2 cellular contexts compared by ENCODE assay signal in the genomic region with DNA sequence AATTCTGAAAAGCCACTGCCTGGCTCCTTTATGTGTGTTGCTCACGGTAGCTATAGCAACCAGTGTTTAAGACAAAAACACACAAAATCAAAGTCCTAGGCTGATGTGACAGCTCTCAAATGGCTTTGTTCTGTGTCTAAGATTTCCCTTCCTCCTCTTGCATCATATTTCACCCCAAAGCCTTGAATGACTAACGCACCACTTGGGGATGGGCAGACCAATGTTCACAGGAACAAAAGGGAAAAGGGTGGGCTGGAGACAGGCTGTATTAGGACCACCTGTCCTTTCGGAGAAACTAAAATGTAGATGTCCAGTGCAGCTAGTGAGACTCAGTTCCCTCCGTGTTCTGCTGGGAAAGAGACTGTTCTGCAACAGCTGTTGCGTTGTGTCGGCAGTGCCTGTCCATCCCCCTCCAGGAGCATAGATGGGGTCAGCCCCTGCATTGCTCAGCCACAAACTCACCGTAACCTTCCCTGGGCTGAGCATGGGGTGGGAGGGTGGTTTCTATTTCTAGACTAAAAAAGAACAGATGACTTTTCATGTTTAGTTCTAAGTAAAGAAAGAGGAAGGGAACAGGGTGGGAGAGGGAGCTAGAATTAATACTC.
TF ChIP-seq lines count a peak whose summit lies in the region.

No MANE protein-coding gene starts in this region.

TF ChIP-seq in GM12878, 131 proteins besides CTCF, POLR2A, EP300 and RAD21 (continues in another document):
- TF ChIP-seq SP1 (IDR thresholded peaks at IDR 0.05; ENCODE audit: low read depth, low read length) (no peak), PAX5 (IDR thresholded peaks at IDR 0.05; ENCODE audit: borderline replicate concordance, low read depth, low read length) (no peak), NR2C2 (IDR thresholded peaks at IDR 0.05; ENCODE audit: borderline replicate concordance, control insufficient read depth, insufficient read length, low read depth) (no peak), FOXM1 (IDR thresholded peaks at IDR 0.05; ENCODE audit: low read depth, low read length) (peak; percentile 49; the same call in 1 of the 2 replicates), RUNX3 (IDR thresholded peaks at IDR 0.05; ENCODE audit: low read length) (peak; percentile 73), ZNF622 (IDR thresholded peaks at IDR 0.05) (no peak), JUND (IDR thresholded peaks at IDR 0.05; ENCODE audit: low read depth, low read length) (no peak), TARDBP (IDR thresholded peaks at IDR 0.05; ENCODE audit: borderline replicate concordance) (no peak), WRNIP1 (IDR thresholded peaks at IDR 0.05; ENCODE audit: borderline replicate concordance, low read depth, low read length) (no peak), BMI1 (IDR thresholded peaks at IDR 0.05; ENCODE audit: borderline replicate concordance) (0 out of 2 replicates have a peak, but pooled peaks have one; percentile 35), SMARCA5 (IDR thresholded peaks at IDR 0.05) (no peak), TCF12 (IDR thresholded peaks at IDR 0.05; ENCODE audit: low read depth, low read length) (0 out of 2 replicates have a peak, but pooled peaks have one; percentile 5), SUPT20H (IDR thresholded peaks at IDR 0.05; ENCODE audit: borderline replicate concordance, control insufficient read depth, low read depth, low read length) (no peak), EED (IDR thresholded peaks at IDR 0.05; ENCODE audit: low read depth) (no peak), NR2F1 (conservative IDR thresholded peaks at IDR 0.05) (no peak), SREBF2 (IDR thresholded peaks at IDR 0.05; ENCODE audit: low read length) (no peak), NFIC (IDR thresholded peaks at IDR 0.05; ENCODE audit: low read depth, low read length) (peak; percentile 59; the same call in 1 of the 2 replicates), YY1 (IDR thresholded peaks at IDR 0.05; ENCODE audit: low read depth, low read length) (no peak), CBX5 (IDR thresholded peaks at IDR 0.05; ENCODE audit: low read depth) (no peak), SMAD1 (IDR thresholded peaks at IDR 0.05; ENCODE audit: low read depth, partially characterized antibody) (no peak), DPF2 (IDR thresholded peaks at IDR 0.05) (0 out of 2 replicates have a peak, but pooled peaks have one; percentile 27), MTA3 (IDR thresholded peaks at IDR 0.05; ENCODE audit: borderline replicate concordance, low read length) (no peak), BHLHE40 (IDR thresholded peaks at IDR 0.05; ENCODE audit: borderline replicate concordance in 1 of 2, low read depth in 2 of 2, low read length in 1 of 2) (peak in 1 of 2 experiments; percentile 16; a peak in 1 of 4 replicates), NFYA (IDR thresholded peaks at IDR 0.05; ENCODE audit: borderline replicate concordance, low read depth, low read length) (no peak), FOXK2 (IDR thresholded peaks at IDR 0.05) (peak; percentile 59), SREBF1 (IDR thresholded peaks at IDR 0.05; ENCODE audit: low read length) (no peak)
- TF ChIP-seq, protein P1, sequence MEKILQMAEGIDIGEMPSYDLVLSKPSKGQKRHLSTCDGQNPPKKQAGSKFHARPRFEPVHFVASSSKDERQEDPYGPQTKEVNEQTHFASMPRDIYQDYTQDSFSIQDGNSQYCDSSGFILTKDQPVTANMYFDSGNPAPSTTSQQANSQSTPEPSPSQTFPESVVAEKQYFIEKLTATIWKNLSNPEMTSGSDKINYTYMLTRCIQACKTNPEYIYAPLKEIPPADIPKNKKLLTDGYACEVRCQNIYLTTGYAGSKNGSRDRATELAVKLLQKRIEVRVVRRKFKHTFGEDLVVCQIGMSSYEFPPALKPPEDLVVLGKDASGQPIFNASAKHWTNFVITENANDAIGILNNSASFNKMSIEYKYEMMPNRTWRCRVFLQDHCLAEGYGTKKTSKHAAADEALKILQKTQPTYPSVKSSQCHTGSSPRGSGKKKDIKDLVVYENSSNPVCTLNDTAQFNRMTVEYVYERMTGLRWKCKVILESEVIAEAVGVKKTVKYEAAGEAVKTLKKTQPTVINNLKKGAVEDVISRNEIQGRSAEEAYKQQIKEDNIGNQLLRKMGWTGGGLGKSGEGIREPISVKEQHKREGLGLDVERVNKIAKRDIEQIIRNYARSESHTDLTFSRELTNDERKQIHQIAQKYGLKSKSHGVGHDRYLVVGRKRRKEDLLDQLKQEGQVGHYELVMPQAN (conservative IDR thresholded peaks at IDR 0.05), result no peak
- TF ChIP-seq, protein P2, sequence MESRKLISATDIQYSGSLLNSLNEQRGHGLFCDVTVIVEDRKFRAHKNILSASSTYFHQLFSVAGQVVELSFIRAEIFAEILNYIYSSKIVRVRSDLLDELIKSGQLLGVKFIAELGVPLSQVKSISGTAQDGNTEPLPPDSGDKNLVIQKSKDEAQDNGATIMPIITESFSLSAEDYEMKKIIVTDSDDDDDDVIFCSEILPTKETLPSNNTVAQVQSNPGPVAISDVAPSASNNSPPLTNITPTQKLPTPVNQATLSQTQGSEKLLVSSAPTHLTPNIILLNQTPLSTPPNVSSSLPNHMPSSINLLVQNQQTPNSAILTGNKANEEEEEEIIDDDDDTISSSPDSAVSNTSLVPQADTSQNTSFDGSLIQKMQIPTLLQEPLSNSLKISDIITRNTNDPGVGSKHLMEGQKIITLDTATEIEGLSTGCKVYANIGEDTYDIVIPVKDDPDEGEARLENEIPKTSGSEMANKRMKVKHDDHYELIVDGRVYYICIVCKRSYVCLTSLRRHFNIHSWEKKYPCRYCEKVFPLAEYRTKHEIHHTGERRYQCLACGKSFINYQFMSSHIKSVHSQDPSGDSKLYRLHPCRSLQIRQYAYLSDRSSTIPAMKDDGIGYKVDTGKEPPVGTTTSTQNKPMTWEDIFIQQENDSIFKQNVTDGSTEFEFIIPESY (IDR thresholded peaks at IDR 0.05), result no peak
- TF ChIP-seq, protein P3, sequence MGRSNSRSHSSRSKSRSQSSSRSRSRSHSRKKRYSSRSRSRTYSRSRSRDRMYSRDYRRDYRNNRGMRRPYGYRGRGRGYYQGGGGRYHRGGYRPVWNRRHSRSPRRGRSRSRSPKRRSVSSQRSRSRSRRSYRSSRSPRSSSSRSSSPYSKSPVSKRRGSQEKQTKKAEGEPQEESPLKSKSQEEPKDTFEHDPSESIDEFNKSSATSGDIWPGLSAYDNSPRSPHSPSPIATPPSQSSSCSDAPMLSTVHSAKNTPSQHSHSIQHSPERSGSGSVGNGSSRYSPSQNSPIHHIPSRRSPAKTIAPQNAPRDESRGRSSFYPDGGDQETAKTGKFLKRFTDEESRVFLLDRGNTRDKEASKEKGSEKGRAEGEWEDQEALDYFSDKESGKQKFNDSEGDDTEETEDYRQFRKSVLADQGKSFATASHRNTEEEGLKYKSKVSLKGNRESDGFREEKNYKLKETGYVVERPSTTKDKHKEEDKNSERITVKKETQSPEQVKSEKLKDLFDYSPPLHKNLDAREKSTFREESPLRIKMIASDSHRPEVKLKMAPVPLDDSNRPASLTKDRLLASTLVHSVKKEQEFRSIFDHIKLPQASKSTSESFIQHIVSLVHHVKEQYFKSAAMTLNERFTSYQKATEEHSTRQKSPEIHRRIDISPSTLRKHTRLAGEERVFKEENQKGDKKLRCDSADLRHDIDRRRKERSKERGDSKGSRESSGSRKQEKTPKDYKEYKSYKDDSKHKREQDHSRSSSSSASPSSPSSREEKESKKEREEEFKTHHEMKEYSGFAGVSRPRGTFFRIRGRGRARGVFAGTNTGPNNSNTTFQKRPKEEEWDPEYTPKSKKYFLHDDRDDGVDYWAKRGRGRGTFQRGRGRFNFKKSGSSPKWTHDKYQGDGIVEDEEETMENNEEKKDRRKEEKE (IDR thresholded peaks at IDR 0.05), result peak; percentile 53; the same call in 1 of the 2 replicates

TF ChIP-seq in HepG2, 621 proteins besides CTCF, POLR2A, EP300 and RAD21 (continues in another document):
- TF ChIP-seq, protein P4, sequence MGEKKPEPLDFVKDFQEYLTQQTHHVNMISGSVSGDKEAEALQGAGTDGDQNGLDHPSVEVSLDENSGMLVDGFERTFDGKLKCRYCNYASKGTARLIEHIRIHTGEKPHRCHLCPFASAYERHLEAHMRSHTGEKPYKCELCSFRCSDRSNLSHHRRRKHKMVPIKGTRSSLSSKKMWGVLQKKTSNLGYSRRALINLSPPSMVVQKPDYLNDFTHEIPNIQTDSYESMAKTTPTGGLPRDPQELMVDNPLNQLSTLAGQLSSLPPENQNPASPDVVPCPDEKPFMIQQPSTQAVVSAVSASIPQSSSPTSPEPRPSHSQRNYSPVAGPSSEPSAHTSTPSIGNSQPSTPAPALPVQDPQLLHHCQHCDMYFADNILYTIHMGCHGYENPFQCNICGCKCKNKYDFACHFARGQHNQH (CRISPR knock-in tag; IDR thresholded peaks at IDR 0.05), result peak; percentile 42; the same call in 1 of the 2 replicates
- TF ChIP-seq, protein P5, sequence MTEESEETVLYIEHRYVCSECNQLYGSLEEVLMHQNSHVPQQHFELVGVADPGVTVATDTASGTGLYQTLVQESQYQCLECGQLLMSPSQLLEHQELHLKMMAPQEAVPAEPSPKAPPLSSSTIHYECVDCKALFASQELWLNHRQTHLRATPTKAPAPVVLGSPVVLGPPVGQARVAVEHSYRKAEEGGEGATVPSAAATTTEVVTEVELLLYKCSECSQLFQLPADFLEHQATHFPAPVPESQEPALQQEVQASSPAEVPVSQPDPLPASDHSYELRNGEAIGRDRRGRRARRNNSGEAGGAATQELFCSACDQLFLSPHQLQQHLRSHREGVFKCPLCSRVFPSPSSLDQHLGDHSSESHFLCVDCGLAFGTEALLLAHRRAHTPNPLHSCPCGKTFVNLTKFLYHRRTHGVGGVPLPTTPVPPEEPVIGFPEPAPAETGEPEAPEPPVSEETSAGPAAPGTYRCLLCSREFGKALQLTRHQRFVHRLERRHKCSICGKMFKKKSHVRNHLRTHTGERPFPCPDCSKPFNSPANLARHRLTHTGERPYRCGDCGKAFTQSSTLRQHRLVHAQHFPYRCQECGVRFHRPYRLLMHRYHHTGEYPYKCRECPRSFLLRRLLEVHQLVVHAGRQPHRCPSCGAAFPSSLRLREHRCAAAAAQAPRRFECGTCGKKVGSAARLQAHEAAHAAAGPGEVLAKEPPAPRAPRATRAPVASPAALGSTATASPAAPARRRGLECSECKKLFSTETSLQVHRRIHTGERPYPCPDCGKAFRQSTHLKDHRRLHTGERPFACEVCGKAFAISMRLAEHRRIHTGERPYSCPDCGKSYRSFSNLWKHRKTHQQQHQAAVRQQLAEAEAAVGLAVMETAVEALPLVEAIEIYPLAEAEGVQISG (CRISPR knock-in tag; IDR thresholded peaks at IDR 0.05), result 0 out of 2 replicates have a peak, but pooled peaks have one; percentile 17
- TF ChIP-seq TEAD3 (CRISPR knock-in tag; optimal IDR thresholded peaks at IDR 0.05; ENCODE audit: borderline replicate concordance) (peak; percentile 28), RFX1 (IDR thresholded peaks at IDR 0.05) (peak; percentile 93), NFKBIZ (CRISPR knock-in tag; IDR thresholded peaks at IDR 0.05) (0 out of 2 replicates have a peak, but pooled peaks have one; percentile 53), PHF21A (CRISPR knock-in tag; IDR thresholded peaks at IDR 0.05) (peak; percentile 36; the same call in 1 of the 2 replicates), FOSL2 (CRISPR knock-in tag; IDR thresholded peaks at IDR 0.05) (peak; percentile 87), SOX6 (IDR thresholded peaks at IDR 0.05) (no peak), SOX6 (CRISPR knock-in tag; IDR thresholded peaks at IDR 0.05) (peak; percentile 93), ZNF484 (CRISPR knock-in tag; IDR thresholded peaks at IDR 0.05; ENCODE audit: borderline replicate concordance, low read depth) (no peak), BCL6 (CRISPR knock-in tag; IDR thresholded peaks at IDR 0.05) (peak; percentile 61)
- TF ChIP-seq, protein P6, sequence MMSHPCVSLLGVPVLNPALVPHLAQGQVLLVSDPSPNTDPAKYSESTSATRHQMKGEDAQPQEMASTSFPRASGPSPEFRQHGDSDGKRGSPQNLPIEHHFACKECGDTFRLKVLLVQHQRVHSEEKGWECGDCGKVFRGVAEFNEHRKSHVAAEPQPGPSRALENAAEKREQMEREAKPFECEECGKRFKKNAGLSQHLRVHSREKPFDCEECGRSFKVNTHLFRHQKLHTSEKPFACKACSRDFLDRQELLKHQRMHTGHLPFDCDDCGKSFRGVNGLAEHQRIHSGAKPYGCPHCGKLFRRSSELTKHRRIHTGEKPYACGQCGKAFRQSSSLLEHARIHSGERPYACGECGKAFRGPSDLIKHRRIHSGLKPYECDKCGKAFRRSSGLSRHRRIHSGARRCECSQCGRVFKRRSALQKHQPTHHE (CRISPR knock-in tag; IDR thresholded peaks at IDR 0.05; ENCODE audit: borderline replicate concordance), result no peak
- TF ChIP-seq, protein P7, sequence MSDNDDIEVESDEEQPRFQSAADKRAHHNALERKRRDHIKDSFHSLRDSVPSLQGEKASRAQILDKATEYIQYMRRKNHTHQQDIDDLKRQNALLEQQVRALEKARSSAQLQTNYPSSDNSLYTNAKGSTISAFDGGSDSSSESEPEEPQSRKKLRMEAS (IDR thresholded peaks at IDR 0.05), result 0 out of 2 replicates have a peak, but pooled peaks have one; percentile 30
- TF ChIP-seq, protein P8, sequence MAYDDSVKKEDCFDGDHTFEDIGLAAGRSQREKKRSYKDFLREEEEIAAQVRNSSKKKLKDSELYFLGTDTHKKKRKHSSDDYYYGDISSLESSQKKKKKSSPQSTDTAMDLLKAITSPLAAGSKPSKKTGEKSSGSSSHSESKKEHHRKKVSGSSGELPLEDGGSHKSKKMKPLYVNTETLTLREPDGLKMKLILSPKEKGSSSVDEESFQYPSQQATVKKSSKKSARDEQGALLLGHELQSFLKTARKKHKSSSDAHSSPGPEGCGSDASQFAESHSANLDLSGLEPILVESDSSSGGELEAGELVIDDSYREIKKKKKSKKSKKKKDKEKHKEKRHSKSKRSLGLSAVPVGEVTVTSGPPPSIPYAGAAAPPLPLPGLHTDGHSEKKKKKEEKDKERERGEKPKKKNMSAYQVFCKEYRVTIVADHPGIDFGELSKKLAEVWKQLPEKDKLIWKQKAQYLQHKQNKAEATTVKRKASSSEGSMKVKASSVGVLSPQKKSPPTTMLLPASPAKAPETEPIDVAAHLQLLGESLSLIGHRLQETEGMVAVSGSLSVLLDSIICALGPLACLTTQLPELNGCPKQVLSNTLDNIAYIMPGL (CRISPR knock-in tag; IDR thresholded peaks at IDR 0.05; ENCODE audit: borderline replicate concordance in 1 of 2, low read depth in 1 of 2), result 0 out of 4 replicates have a peak, but pooled peaks of 1 of the 2 experiments have one; percentile 11
- TF ChIP-seq, protein P9, sequence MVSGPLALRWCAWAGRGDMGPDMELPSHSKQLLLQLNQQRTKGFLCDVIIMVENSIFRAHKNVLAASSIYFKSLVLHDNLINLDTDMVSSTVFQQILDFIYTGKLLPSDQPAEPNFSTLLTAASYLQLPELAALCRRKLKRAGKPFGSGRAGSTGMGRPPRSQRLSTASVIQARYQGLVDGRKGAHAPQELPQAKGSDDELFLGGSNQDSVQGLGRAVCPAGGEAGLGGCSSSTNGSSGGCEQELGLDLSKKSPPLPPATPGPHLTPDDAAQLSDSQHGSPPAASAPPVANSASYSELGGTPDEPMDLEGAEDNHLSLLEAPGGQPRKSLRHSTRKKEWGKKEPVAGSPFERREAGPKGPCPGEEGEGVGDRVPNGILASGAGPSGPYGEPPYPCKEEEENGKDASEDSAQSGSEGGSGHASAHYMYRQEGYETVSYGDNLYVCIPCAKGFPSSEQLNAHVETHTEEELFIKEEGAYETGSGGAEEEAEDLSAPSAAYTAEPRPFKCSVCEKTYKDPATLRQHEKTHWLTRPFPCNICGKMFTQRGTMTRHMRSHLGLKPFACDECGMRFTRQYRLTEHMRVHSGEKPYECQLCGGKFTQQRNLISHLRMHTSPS (CRISPR knock-in tag; IDR thresholded peaks at IDR 0.05; ENCODE audit: low read depth), result no peak
- TF ChIP-seq, protein P10, sequence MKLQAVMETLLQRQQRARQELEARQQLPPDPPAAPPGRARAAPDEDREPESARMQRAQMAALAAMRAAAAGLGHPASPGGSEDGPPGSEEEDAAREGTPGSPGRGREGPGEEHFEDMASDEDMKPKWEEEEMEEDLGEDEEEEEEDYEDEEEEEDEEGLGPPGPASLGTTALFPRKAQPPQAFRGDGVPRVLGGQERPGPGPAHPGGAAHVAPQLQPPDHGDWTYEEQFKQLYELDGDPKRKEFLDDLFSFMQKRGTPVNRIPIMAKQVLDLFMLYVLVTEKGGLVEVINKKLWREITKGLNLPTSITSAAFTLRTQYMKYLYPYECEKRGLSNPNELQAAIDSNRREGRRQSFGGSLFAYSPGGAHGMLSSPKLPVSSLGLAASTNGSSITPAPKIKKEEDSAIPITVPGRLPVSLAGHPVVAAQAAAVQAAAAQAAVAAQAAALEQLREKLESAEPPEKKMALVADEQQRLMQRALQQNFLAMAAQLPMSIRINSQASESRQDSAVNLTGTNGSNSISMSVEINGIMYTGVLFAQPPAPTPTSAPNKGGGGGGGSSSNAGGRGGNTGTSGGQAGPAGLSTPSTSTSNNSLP (IDR thresholded peaks at IDR 0.05; ENCODE audit: low read depth, low read length), result peak; percentile 87
